In the genomic region with DNA sequence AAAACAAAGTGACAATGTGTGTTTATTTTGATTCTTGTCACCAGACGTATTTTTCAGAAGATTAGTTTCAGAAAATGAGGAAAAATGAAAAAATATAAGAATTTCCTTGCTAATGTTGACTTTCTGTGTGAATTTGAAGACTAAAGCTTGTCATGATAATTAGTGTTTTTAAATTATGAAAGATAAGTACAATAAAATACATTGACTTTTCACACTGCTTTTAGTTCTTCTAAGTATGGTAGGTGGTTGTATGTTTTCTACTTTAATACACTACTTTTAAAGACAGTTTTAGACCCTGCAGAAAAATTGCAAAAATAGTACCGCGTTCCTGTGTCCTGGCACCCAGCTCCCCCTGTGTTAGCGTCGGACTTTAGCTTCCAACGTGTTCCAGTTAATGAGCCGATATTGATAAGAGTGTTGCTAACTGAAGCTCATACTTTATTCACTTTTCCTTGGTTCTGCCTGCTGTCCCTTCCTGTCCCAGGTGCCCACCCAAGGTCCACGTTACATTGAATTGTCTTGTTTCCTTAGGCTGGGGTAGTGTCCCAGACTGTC, we compare ENCODE assay signal across 8 cellular contexts. TPM values are rescaled to one million over a fixed set of nuclear protein-coding genes. Genes with fewer than 3 reads are reported as not detected.
DNase-seq lines count a peak whose midpoint lies in the region; ATAC-seq and TF ChIP-seq lines count a peak whose summit lies in the region.

No MANE protein-coding gene starts in this region.

- H3K4me3 Mint-ChIP-seq in WTC11: peak overlapping the region; percentile 84

- peak overlapping the region; percentile 84 for H3K27ac Mint-ChIP-seq in WTC11

- TF ChIP-seq CTCF in WTC11 (IDR thresholded peaks at IDR 0.05): no peak
- TF ChIP-seq CTCF in hepatocyte (IDR thresholded peaks at IDR 0.05; ENCODE audit: poor library complexity): no peak
- no peak for TF ChIP-seq CTCF in spleen (IDR thresholded peaks at IDR 0.05 in 8 of 11, conservative IDR thresholded peaks at IDR 0.05 in 3 of 11)

- peaks cover 29% of the 10 kb centered on the region for H3K79me2 ChIP-seq in hepatocyte

- DNase-seq in NCI-H146 (lab: John Stamatoyannopoulos, UW) (peak; percentile 32), NCI-H146 treated with DMSO at 0.1 percent for 48 hours (lab: John Stamatoyannopoulos, UW; ENCODE audit: unreplicated experiment) (no peak), WTC11 (ENCODE audit: low spot score) (no peak), hepatocyte (ENCODE audit: low spot score) (no peak), spleen (no peak), NCI-H345 (lab: John Stamatoyannopoulos, UW) (no peak), left colon (no peak)

- peaks cover 11% of the 10 kb centered on the region for H3K4me1 ChIP-seq in hepatocyte (ENCODE audit: insufficient read depth)
- peaks cover 0 to 24% (median 18%) of the 10 kb centered on the region in 6 donors for H3K4me1 ChIP-seq in spleen

- ATAC-seq in WTC11: no peak
- no peak for ATAC-seq in left colon
- no peak for ATAC-seq in GM19452 (IDR thresholded peaks at IDR 0.05; ENCODE audit: unreplicated experiment)

- H3K27ac ChIP-seq in hepatocyte (peak overlapping the region; percentile 83), spleen (peak overlapping the region; percentile 64 to 94 (median 87))

- H3K9me3 Mint-ChIP-seq in WTC11: no peaks in the 10 kb centered on the region

- H3K27me3 ChIP-seq in hepatocyte (no peaks in the 10 kb centered on the region), spleen (replicated peaks in 1 of 7) (no peaks in the 10 kb centered on the region)

- H3K36me3 ChIP-seq in hepatocyte (replicated peaks; ENCODE audit: insufficient read depth, low read depth): no peaks in the 10 kb centered on the region
- H3K36me3 ChIP-seq in spleen: peaks cover 0 to 31% (median 16%) of the 10 kb centered on the region in 6 donors

- H4K20me1 ChIP-seq in hepatocyte (ENCODE audit: insufficient read depth, poor library complexity, severe bottlenecking): no peaks in the 10 kb centered on the region

- peaks cover 29% of the 10 kb centered on the region for H3K4me1 Mint-ChIP-seq in WTC11

- intact Hi-C loops in spleen (cut with DNase I; ENCODE audit: low total_unique reads) (loop anchor here (5.0 kb wide), 1 partner anchor 43 kb away; no protein-coding TSS in a partner anchor), left colon (cut with DNase I, micrococcal nuclease) (no loop called here)

- TF ChIP-seq POLR2A in spleen (IDR thresholded peaks at IDR 0.05): no peak

- H3K9me2 ChIP-seq in hepatocyte (replicated peaks; ENCODE audit: insufficient read depth): no peaks in the 10 kb centered on the region

- H2AFZ ChIP-seq in hepatocyte: peak overlapping the region; percentile 63

- CTCF ChIA-PET in WTC11 (lab: Charles Lee): interaction anchor here (1.0 to 2.2 kb wide), 7 partner anchors 70 to 235 kb away, joined by 3 to 7 read pairs (median 5); no protein-coding TSS in a partner anchor

- peak overlapping the region; percentile 92 for H3K4me2 ChIP-seq in hepatocyte

- POLR2A ChIA-PET in WTC11 (lab: Charles Lee): interaction anchor here (1.2 kb wide), 1 partner anchor 74 kb away, joined by 6 read pairs; the partner anchor contains the start of gene ADNP2

- H3K36me3 Mint-ChIP-seq in WTC11: peaks cover 18% of the 10 kb centered on the region

- H3K4me3 ChIP-seq in hepatocyte (peak overlapping the region; percentile 78), spleen (peak overlapping the region; percentile 72 to 92 (median 80))

- peaks cover 6% of the 10 kb centered on the region for H3K27me3 Mint-ChIP-seq in WTC11 (ENCODE audit: low read depth)

- WGBS in hepatocyte (ENCODE audit: low lambda C conversion rate, missing lambda C conversion rate): 12% methylated on average over 8 of the region's 8 CpGs
- WGBS in spleen, 5 donors: 15 to 26% (median 21%) methylated on average over 8 of the region's 8 CpGs

- H3K9me3 ChIP-seq in hepatocyte (ENCODE audit: low read depth) (no peaks in the 10 kb centered on the region), spleen (peaks cover 0 to 14% (median 6%) of the 10 kb centered on the region in 8 donors)

TF ChIP-seq in WTC11, 78 proteins besides CTCF, POLR2A, EP300 and RAD21:
- TF ChIP-seq CREM (CRISPR knock-in tag; IDR thresholded peaks at IDR 0.05) (no peak), HMGA2 (CRISPR knock-in tag; IDR thresholded peaks at IDR 0.05) (no peak), ZNF423 (CRISPR knock-in tag; IDR thresholded peaks at IDR 0.05) (no peak), RORB (CRISPR knock-in tag; IDR thresholded peaks at IDR 0.05) (no peak), ZNF317 (CRISPR knock-in tag; IDR thresholded peaks at IDR 0.05; ENCODE audit: borderline replicate concordance, low read depth) (no peak), ZNF671 (CRISPR knock-in tag; IDR thresholded peaks at IDR 0.05) (no peak), CREB1 (CRISPR knock-in tag; IDR thresholded peaks at IDR 0.05) (no peak), PRDM15 (CRISPR knock-in tag; IDR thresholded peaks at IDR 0.05) (no peak), ATF1 (CRISPR knock-in tag; IDR thresholded peaks at IDR 0.05) (no peak), FOXK1 (CRISPR knock-in tag; IDR thresholded peaks at IDR 0.05) (no peak), FOXP1 (CRISPR knock-in tag; IDR thresholded peaks at IDR 0.05; ENCODE audit: borderline replicate concordance) (no peak), ZBTB21 (CRISPR knock-in tag; IDR thresholded peaks at IDR 0.05; ENCODE audit: borderline replicate concordance) (no peak)
- TF ChIP-seq, protein P1, sequence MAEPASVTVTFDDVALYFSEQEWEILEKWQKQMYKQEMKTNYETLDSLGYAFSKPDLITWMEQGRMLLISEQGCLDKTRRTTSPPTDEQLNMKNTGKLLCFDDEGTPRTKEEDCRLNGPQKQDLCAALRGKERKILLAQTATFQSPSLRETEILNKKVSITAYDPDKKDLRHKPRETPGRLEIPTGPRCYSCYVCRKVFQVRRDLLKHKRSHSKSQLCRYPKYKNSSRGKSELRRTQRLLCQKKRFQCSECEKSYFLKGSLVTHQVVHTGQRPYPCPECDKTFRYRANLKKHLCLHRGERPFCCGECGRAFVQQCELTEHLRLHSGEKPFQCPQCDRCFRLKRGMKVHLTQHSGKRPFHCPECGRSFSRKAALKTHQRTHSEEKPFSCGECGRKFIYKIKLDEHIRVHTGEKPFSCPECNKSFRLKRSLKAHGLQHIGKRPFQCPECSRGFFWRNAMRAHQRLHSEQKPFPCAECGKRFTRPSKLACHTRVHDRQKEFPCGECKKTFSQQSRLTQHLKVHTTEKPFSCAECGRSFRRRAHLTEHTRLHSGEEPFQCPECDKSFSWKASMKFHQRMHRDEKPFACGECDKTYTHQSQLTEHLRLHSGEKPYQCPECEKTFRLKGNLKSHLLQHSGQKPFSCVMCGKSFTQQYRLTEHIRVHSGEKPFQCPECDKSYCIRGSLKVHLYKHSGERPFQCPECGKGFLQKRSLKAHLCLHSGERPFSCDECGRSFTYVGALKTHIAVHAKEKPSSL (CRISPR knock-in tag; conservative IDR thresholded peaks at IDR 0.05): no peak

RNA-seq across cellular contexts. Expression of gene RBFA, which starts 0.7 kb away (rescaled TPM):
- total RNA-seq in WTC11 (2021): 32.1 to 37.1 TPM (median 33.2 TPM) in 3 replicates
- 20.7 and 29.4 TPM in 2 replicates for total RNA-seq in hepatocyte
- 21.2 and 21.4 TPM in 2 replicates for polyA plus RNA-seq in hepatocyte
- 10 to 100 TPM; 16.4 to 31.1 (median 20.6) TPM for total RNA-seq in spleen
- polyA plus RNA-seq in spleen: 10 to 100 TPM; 16.4 to 20.4 (median 19.0) TPM
- total RNA-seq in left colon: 10 to 100 TPM; 14.9 to 16.4 TPM

RNA-seq across cellular contexts. Expression of gene TXNL4A, which starts 46.6 kb away (rescaled TPM):
- total RNA-seq in WTC11 (2021) (144 to 157 TPM (median 148 TPM) in 3 replicates), hepatocyte (54.2 and 71.9 TPM in 2 replicates), spleen (10 to 100 TPM; 20.7 to 76.5 (median 63.9) TPM), left colon (10 to 100 TPM; 72.6 to 96.2 TPM)
- polyA plus RNA-seq in hepatocyte (227 and 254 TPM in 2 replicates), spleen (10 to 100 TPM; 75.2 to 98.5 (median 80.9) TPM)
